Comparison of ENCODE assay signal across 12 cellular contexts in the genomic region with DNA sequence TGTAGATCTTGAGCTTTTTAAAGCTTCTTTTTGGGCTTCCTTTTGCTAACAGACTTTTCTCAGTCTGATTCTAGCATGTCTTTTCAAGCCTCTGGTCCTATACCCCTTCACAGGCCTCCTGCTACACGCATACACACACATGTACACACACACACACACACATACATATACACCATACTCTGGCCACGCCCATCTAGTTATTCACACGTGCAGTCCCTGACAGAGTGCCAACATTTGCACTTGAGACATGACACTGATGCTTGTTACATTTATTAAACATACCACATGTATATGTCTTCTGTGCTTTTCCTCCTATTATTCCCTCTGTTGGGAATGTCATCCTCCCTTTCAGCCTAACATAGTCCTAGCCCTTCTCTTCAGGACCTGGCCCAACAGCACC.
DNase-seq lines count a peak whose midpoint lies in the region; ATAC-seq and TF ChIP-seq lines count a peak whose summit lies in the region.
"Had no signal": no experiment of that assay in that cellular context is flagged by ENCODE, and none has a peak within 500 bp of the region (broad histone marks: within the 10 kb centered on the region; RNA-seq: fewer than 3 reads in every experiment).

No MANE protein-coding gene starts in this region.

- H3K14ac ChIP-seq in mesenchymal stem cell (ENCODE audit: low read length in 2 of 2), result no peak overlapping the region

- H2BK120ac ChIP-seq in mesenchymal stem cell (ENCODE audit: low read depth, low read length), result no peak overlapping the region

- no peak overlapping the region for H3K9ac ChIP-seq in SK-N-SH
- H3K9ac ChIP-seq in mesenchymal stem cell (ENCODE audit: low read length), result peak overlapping the region; percentile 78
- no peak overlapping the region for H3K9ac ChIP-seq in stomach smooth muscle (ENCODE audit: low read length in 2 of 2)

- TF ChIP-seq RAD21 in SK-N-SH (IDR thresholded peaks at IDR 0.05; ENCODE audit: low read length), result no peak

- 73% methylated on average over 3 of the region's 3 CpGs for WGBS in SK-N-SH (ENCODE audit: low lambda C conversion rate)
- WGBS in mesenchymal stem cell, result 96% methylated on average over 3 of the region's 3 CpGs

- peaks cover 3 to 15% of the 10 kb centered on the region in 2 experiments; a peak in 2 of 4 replicates for H3K4me1 ChIP-seq in SK-N-SH (ENCODE audit: control insufficient read depth in 1 of 2, insufficient read depth in 2 of 2, low read depth in 1 of 2, low read length in 1 of 2)
- peaks cover 10% of the 10 kb centered on the region for H3K4me1 ChIP-seq in mesenchymal stem cell (ENCODE audit: control insufficient read depth, insufficient read depth, low read depth, low read length)
- peaks cover 55% of the 10 kb centered on the region for H3K4me1 ChIP-seq in stomach smooth muscle (ENCODE audit: control insufficient read depth, insufficient read depth, low read length)

- CTCF ChIA-PET in SK-N-SH (lab: Yijun Ruan, JAX), result no interaction called here

- H3K9me2 ChIP-seq in SK-N-SH, result no peaks in the 10 kb centered on the region

- peak overlapping the region in 1 of 2 experiments; percentile 7 for H3K4ac ChIP-seq in mesenchymal stem cell (ENCODE audit: low read depth in 1 of 2, low read length in 2 of 2)

- no peak overlapping the region for H2BK5ac ChIP-seq in mesenchymal stem cell (ENCODE audit: low read depth, low read length, poor library complexity, severe bottlenecking)

- H3K27me3 ChIP-seq in SK-N-SH (ENCODE audit: insufficient read depth), result no peaks in the 10 kb centered on the region
- no peaks in the 10 kb centered on the region for H3K27me3 ChIP-seq in mesenchymal stem cell (ENCODE audit: control insufficient read depth in 1 of 2, insufficient read depth in 1 of 2, low read length in 2 of 2)
- H3K27me3 ChIP-seq in stomach smooth muscle (ENCODE audit: control insufficient read depth in 1 of 2, insufficient read depth in 2 of 2, low read length in 2 of 2), result no peaks in the 10 kb centered on the region

- H3K9me3 Mint-ChIP-seq in activated T-helper 2 cell treated with anti-CD3 and anti-CD28 coated beads, Interferon-gamma antibody, Interleukin-2, Interleukin-4, amounts not matched to agents 10 μg/mL and 5 μg/mL and 100 μg/mL, durations not matched to agents 14 hours and 24 hours and 36 hours, result peaks cover 23% of the 10 kb centered on the region
- peaks cover 8% of the 10 kb centered on the region for H3K9me3 Mint-ChIP-seq in activated naive CD8-positive, alpha-beta T cell treated with anti-CD3 and anti-CD28 coated beads, Interleukin-2, amount 50 U/mL, for 24 hours

- peak overlapping the region in 1 of 2 experiments; percentile 72 for H2BK12ac ChIP-seq in mesenchymal stem cell (ENCODE audit: low read length in 2 of 2)

- ATAC-seq in SK-N-SH treated with all-trans-retinoic acid at 6 μM for 48 hours, result no peak
- ATAC-seq in HG03045 (IDR thresholded peaks at IDR 0.05; ENCODE audit: unreplicated experiment), result no peak
- no peak for ATAC-seq in activated naive CD8-positive, alpha-beta T cell treated with anti-CD3 and anti-CD28 coated beads, Interleukin-2, amount 50 U/mL, for 24 hours

- peak overlapping the region; percentile 78 to 89 for H3K18ac ChIP-seq in mesenchymal stem cell (ENCODE audit: low read depth in 1 of 2, low read length in 2 of 2)

- H4K8ac ChIP-seq in mesenchymal stem cell (ENCODE audit: low read length), result peak overlapping the region; percentile 56

- H3K27ac Mint-ChIP-seq in activated T-helper 2 cell treated with anti-CD3 and anti-CD28 coated beads, Interferon-gamma antibody, Interleukin-2, Interleukin-4, amounts not matched to agents 10 μg/mL and 5 μg/mL and 100 μg/mL, durations not matched to agents 14 hours and 24 hours and 36 hours, result peak overlapping the region; percentile 12
- H3K27ac Mint-ChIP-seq in activated naive CD8-positive, alpha-beta T cell treated with anti-CD3 and anti-CD28 coated beads, Interleukin-2, amount 50 U/mL, for 24 hours, result no peak overlapping the region

- no peaks in the 10 kb centered on the region for H3K36me3 ChIP-seq in SK-N-SH (replicated peaks in 1 of 2; ENCODE audit: control insufficient read depth in 1 of 2, insufficient read depth in 2 of 2, low read length in 1 of 2)
- no peaks in the 10 kb centered on the region for H3K36me3 ChIP-seq in mesenchymal stem cell (ENCODE audit: control insufficient read depth in 1 of 2, insufficient read depth in 2 of 2, low read depth in 1 of 2, low read length in 2 of 2)
- no peaks in the 10 kb centered on the region for H3K36me3 ChIP-seq in stomach smooth muscle (ENCODE audit: control insufficient read depth in 2 of 2, insufficient read depth in 2 of 2, low read length in 2 of 2)

- TF ChIP-seq EP300 in SK-N-SH (IDR thresholded peaks at IDR 0.05; ENCODE audit: borderline replicate concordance in 1 of 2, low read depth in 1 of 2, low read length in 1 of 2), result no peak

- peaks cover 26% of the 10 kb centered on the region for H3K4me1 Mint-ChIP-seq in activated T-helper 2 cell treated with anti-CD3 and anti-CD28 coated beads, Interferon-gamma antibody, Interleukin-2, Interleukin-4, amounts not matched to agents 10 μg/mL and 5 μg/mL and 100 μg/mL, durations not matched to agents 14 hours and 24 hours and 36 hours (ENCODE audit: low read depth)
- peaks cover 27% of the 10 kb centered on the region for H3K4me1 Mint-ChIP-seq in activated naive CD8-positive, alpha-beta T cell treated with anti-CD3 and anti-CD28 coated beads, Interleukin-2, amount 50 U/mL, for 24 hours

- H3K79me1 ChIP-seq in mesenchymal stem cell (replicated peaks; ENCODE audit: low read length, poor library complexity, severe bottlenecking), result no peaks in the 10 kb centered on the region

- no peak for DNase-seq in SK-N-SH
- DNase-seq in activated T-helper 2 cell treated with anti-CD3 and anti-CD28 coated beads, Interferon-gamma antibody, Interleukin-2, Interleukin-4, amounts not matched to agents 10 μg/mL and 5 μg/mL and 100 μg/mL, durations not matched to agents 14 hours and 24 hours and 36 hours (ENCODE audit: low spot score), result no peak
- DNase-seq in mesenchymal stem cell, result no peak
- DNase-seq in D341Med (ENCODE audit: low spot score), result no peak
- DNase-seq in activated naive CD8-positive, alpha-beta T cell treated with anti-CD3 and anti-CD28 coated beads, Interleukin-2, amount 50 U/mL, for 24 hours, result no peak
- DNase-seq: activated CD4-positive, CD25-positive, alpha-beta regulatory T cell treated with anti-CD3 and anti-CD28 coated beads, Interleukin-2, amount 50 U/mL, for 72 hours; activated naive CD4-positive, alpha-beta T cell; EL; GOT3 had no signal

- H3K27ac ChIP-seq in SK-N-SH (ENCODE audit: low read depth in 2 of 2, low read length in 1 of 2) (no peak overlapping the region), mesenchymal stem cell (ENCODE audit: low read length, poor library complexity, severe bottlenecking) (no peak overlapping the region), stomach smooth muscle (ENCODE audit: low read length) (peak overlapping the region; percentile 79)

- no peak overlapping the region for H3K23ac ChIP-seq in mesenchymal stem cell (ENCODE audit: low read length in 2 of 2)

- POLR2A ChIA-PET in SK-N-SH (lab: Yijun Ruan, JAX), result no interaction called here

- no peaks in the 10 kb centered on the region for H3K27me3 Mint-ChIP-seq in activated T-helper 2 cell treated with anti-CD3 and anti-CD28 coated beads, Interferon-gamma antibody, Interleukin-2, Interleukin-4, amounts not matched to agents 10 μg/mL and 5 μg/mL and 100 μg/mL, durations not matched to agents 14 hours and 24 hours and 36 hours (ENCODE audit: low read depth)
- H3K27me3 Mint-ChIP-seq in activated naive CD8-positive, alpha-beta T cell treated with anti-CD3 and anti-CD28 coated beads, Interleukin-2, amount 50 U/mL, for 24 hours, result no peaks in the 10 kb centered on the region

- H2AFZ ChIP-seq in SK-N-SH (ENCODE audit: low read depth) (0 out of 2 replicates have a peak overlapping the region, but pooled peaks have one; percentile 87), mesenchymal stem cell (ENCODE audit: low read depth, low read length) (no peak overlapping the region)

- H3K79me2 ChIP-seq in SK-N-SH (ENCODE audit: insufficient read depth), result no peaks in the 10 kb centered on the region

- no peak overlapping the region for H3K4me3 Mint-ChIP-seq in activated T-helper 2 cell treated with anti-CD3 and anti-CD28 coated beads, Interferon-gamma antibody, Interleukin-2, Interleukin-4, amounts not matched to agents 10 μg/mL and 5 μg/mL and 100 μg/mL, durations not matched to agents 14 hours and 24 hours and 36 hours (ENCODE audit: low read depth)
- no peak overlapping the region for H3K4me3 Mint-ChIP-seq in activated naive CD8-positive, alpha-beta T cell treated with anti-CD3 and anti-CD28 coated beads, Interleukin-2, amount 50 U/mL, for 24 hours

- H3K36me3 Mint-ChIP-seq in activated T-helper 2 cell treated with anti-CD3 and anti-CD28 coated beads, Interferon-gamma antibody, Interleukin-2, Interleukin-4, amounts not matched to agents 10 μg/mL and 5 μg/mL and 100 μg/mL, durations not matched to agents 14 hours and 24 hours and 36 hours (ENCODE audit: low read depth), result peaks cover 4% of the 10 kb centered on the region
- peaks cover 2% of the 10 kb centered on the region for H3K36me3 Mint-ChIP-seq in activated naive CD8-positive, alpha-beta T cell treated with anti-CD3 and anti-CD28 coated beads, Interleukin-2, amount 50 U/mL, for 24 hours (ENCODE audit: low read depth)

- H3F3A ChIP-seq in SK-N-SH (replicated peaks; ENCODE audit: insufficient read depth), result no peaks in the 10 kb centered on the region

- H3K4me2 ChIP-seq in SK-N-SH (no peak overlapping the region), mesenchymal stem cell (ENCODE audit: low read length, poor library complexity, severe bottlenecking) (no peak overlapping the region)

- H2AK5ac ChIP-seq in mesenchymal stem cell (ENCODE audit: low read length, severe bottlenecking), result no peak overlapping the region

- H4K20me1 ChIP-seq in SK-N-SH (ENCODE audit: insufficient read depth), result no peaks in the 10 kb centered on the region

- intact Hi-C loops in activated T-helper 2 cell treated with anti-CD3 and anti-CD28 coated beads, Interferon-gamma antibody, Interleukin-2, Interleukin-4, amounts not matched to agents 10 μg/mL and 5 μg/mL and 100 μg/mL, durations not matched to agents 14 hours and 24 hours and 36 hours (cut with micrococcal nuclease), result loop anchor here (5.0 kb wide), 1 partner anchor 999 kb away; no protein-coding TSS in a partner anchor

- peak overlapping the region; percentile 44 for H4K91ac ChIP-seq in mesenchymal stem cell (ENCODE audit: low read length)

- H3K9me3 ChIP-seq in SK-N-SH, result no peaks in the 10 kb centered on the region; the same call in 1 of the 2 replicates
- H3K9me3 ChIP-seq in mesenchymal stem cell (ENCODE audit: control insufficient read depth, low read length), result peaks cover 11% of the 10 kb centered on the region
- peaks cover 0 to 3% of the 10 kb centered on the region in 2 donors for H3K9me3 ChIP-seq in stomach smooth muscle (ENCODE audit: control insufficient read depth in 2 of 2, low read length in 2 of 2)

- H2BK15ac ChIP-seq in mesenchymal stem cell (ENCODE audit: low read depth, poor library complexity, severe bottlenecking), result no peak overlapping the region

- TF ChIP-seq CTCF in SK-N-SH (IDR thresholded peaks at IDR 0.05), result no peak

- H3K4me3 ChIP-seq in SK-N-SH (ENCODE audit: low read depth in 2 of 2, low read length in 1 of 2) (no peak overlapping the region), mesenchymal stem cell (ENCODE audit: insufficient read depth in 1 of 2, low read depth in 1 of 2, low read length in 2 of 2) (peak overlapping the region in 1 of 2 experiments; percentile 58), stomach smooth muscle (ENCODE audit: low read length in 2 of 2) (peak overlapping the region; percentile 38 to 59)

Comparison
In these comparisons a context has a peak if more than half of its experiments do, and no peak if none do; other contexts are left out.
1. H3K4me3 ChIP-seq: peak in stomach smooth muscle (2 of 2); none in SK-N-SH (0 of 2).